In genomic region chr15:40471778-40472130, GRCh38 we compare ENCODE assay signal across 8 cellular contexts. TPM values are rescaled to one million over a fixed set of nuclear protein-coding genes. Genes with fewer than 3 reads are reported as not detected.
DNase-seq lines count a peak whose midpoint lies in the region; ATAC-seq and FAIRE-seq lines count a peak whose summit lies in the region.

No MANE protein-coding gene starts in this region.

- peaks cover 25% of the 10 kb centered on the region for H3K4me1 Mint-ChIP-seq in activated T-helper 2 cell treated with anti-CD3 and anti-CD28 coated beads, Interferon-gamma antibody, Interleukin-2, Interleukin-4, amounts not matched to agents 10 μg/mL and 5 μg/mL and 100 μg/mL, durations not matched to agents 14 hours and 24 hours and 36 hours (ENCODE audit: low read depth)

- intact Hi-C loops in activated T-helper 2 cell treated with anti-CD3 and anti-CD28 coated beads, Interferon-gamma antibody, Interleukin-2, Interleukin-4, amounts not matched to agents 10 μg/mL and 5 μg/mL and 100 μg/mL, durations not matched to agents 14 hours and 24 hours and 36 hours (cut with micrococcal nuclease): loop anchor here (5.0 kb wide), 1 partner anchor 36 kb away; no protein-coding TSS in a partner anchor
- intact Hi-C loops in left cardiac atrium (cut with DNase I): no loop called here
- intact Hi-C loops in sciatic nerve (cut with DNase I): no loop called here

- ATAC-seq in left cardiac atrium: peak; percentile 6 to 10
- peak; percentile 5 for ATAC-seq in sciatic nerve
- ATAC-seq in HG03469 (IDR thresholded peaks at IDR 0.05; ENCODE audit: unreplicated experiment): no peak

- peaks cover 4% of the 10 kb centered on the region for H3K27me3 Mint-ChIP-seq in activated T-helper 2 cell treated with anti-CD3 and anti-CD28 coated beads, Interferon-gamma antibody, Interleukin-2, Interleukin-4, amounts not matched to agents 10 μg/mL and 5 μg/mL and 100 μg/mL, durations not matched to agents 14 hours and 24 hours and 36 hours (ENCODE audit: low read depth)

- H3K27ac Mint-ChIP-seq in activated T-helper 2 cell treated with anti-CD3 and anti-CD28 coated beads, Interferon-gamma antibody, Interleukin-2, Interleukin-4, amounts not matched to agents 10 μg/mL and 5 μg/mL and 100 μg/mL, durations not matched to agents 14 hours and 24 hours and 36 hours: peak overlapping the region; percentile 68

- peak overlapping the region; percentile 86 for H3K4me3 Mint-ChIP-seq in activated T-helper 2 cell treated with anti-CD3 and anti-CD28 coated beads, Interferon-gamma antibody, Interleukin-2, Interleukin-4, amounts not matched to agents 10 μg/mL and 5 μg/mL and 100 μg/mL, durations not matched to agents 14 hours and 24 hours and 36 hours (ENCODE audit: low read depth)

- no peaks in the 10 kb centered on the region for H3K9me3 Mint-ChIP-seq in activated T-helper 2 cell treated with anti-CD3 and anti-CD28 coated beads, Interferon-gamma antibody, Interleukin-2, Interleukin-4, amounts not matched to agents 10 μg/mL and 5 μg/mL and 100 μg/mL, durations not matched to agents 14 hours and 24 hours and 36 hours

- H3K36me3 Mint-ChIP-seq in activated T-helper 2 cell treated with anti-CD3 and anti-CD28 coated beads, Interferon-gamma antibody, Interleukin-2, Interleukin-4, amounts not matched to agents 10 μg/mL and 5 μg/mL and 100 μg/mL, durations not matched to agents 14 hours and 24 hours and 36 hours (ENCODE audit: low read depth): peaks cover 3% of the 10 kb centered on the region

- peak; percentile 42 for FAIRE-seq in HTR-8/SVneo (lab: Jason Lieb, UNC)

- peak; percentile 35 for DNase-seq in activated T-cell treated with anti-CD3 and anti-CD28 coated beads, Interleukin-2, amount 50 U/mL, for 1 hour
- DNase-seq in activated T-cell treated with anti-CD3 and anti-CD28 coated beads for 4 hours (no peak), HTR-8/SVneo (ENCODE audit: insufficient read length, low spot score) (no peak), left cardiac atrium (peak; percentile 33), sciatic nerve (ENCODE audit: low spot score) (no peak), NCI-H2081 (lab: John Stamatoyannopoulos, UW) (no peak)
- no peak for DNase-seq in activated T-helper 2 cell treated with anti-CD3 and anti-CD28 coated beads, Interferon-gamma antibody, Interleukin-2, Interleukin-4, amounts not matched to agents 10 μg/mL and 5 μg/mL and 100 μg/mL, durations not matched to agents 14 hours and 24 hours and 36 hours (ENCODE audit: low spot score)

RNA-seq across cellular contexts. Expression of gene CHST14, which starts 1.0 kb away (rescaled TPM):
- 11.8 and 12.2 TPM in 2 replicates for total RNA-seq in activated T-helper 2 cell treated with anti-CD3 and anti-CD28 coated beads, Interferon-gamma antibody, Interleukin-2, Interleukin-4, amounts not matched to agents 10 μg/mL and 5 μg/mL and 100 μg/mL, durations not matched to agents 14 hours and 24 hours and 36 hours
- total RNA-seq in left cardiac atrium (10 to 100 TPM in 1 of 2 donors, 1 to 10 TPM in 1; 9.9 to 10.7 TPM), sciatic nerve (13.5 TPM)

RNA-seq across cellular contexts. Expression of gene BAHD1, which starts 31.0 kb away (rescaled TPM):
- total RNA-seq in activated T-helper 2 cell treated with anti-CD3 and anti-CD28 coated beads, Interferon-gamma antibody, Interleukin-2, Interleukin-4, amounts not matched to agents 10 μg/mL and 5 μg/mL and 100 μg/mL, durations not matched to agents 14 hours and 24 hours and 36 hours: 26.5 and 26.7 TPM in 2 replicates
- total RNA-seq in left cardiac atrium (10 to 100 TPM; 14.5 to 14.8 TPM), sciatic nerve (17.2 TPM)

Comparison
In these comparisons a context has a peak if more than half of its experiments do, and no peak if none do; other contexts are left out.
1. DNase-seq: peak in activated T-cell treated with anti-CD3 and anti-CD28 coated beads, Interleukin-2, amount 50 U/mL, for 1 hour (single experiment) and left cardiac atrium (single experiment); none in activated T-cell treated with anti-CD3 and anti-CD28 coated beads for 4 hours (single experiment), HTR-8/SVneo (single experiment), activated T-helper 2 cell treated with anti-CD3 and anti-CD28 coated beads, Interferon-gamma antibody, Interleukin-2, Interleukin-4, amounts not matched to agents 10 μg/mL and 5 μg/mL and 100 μg/mL, durations not matched to agents 14 hours and 24 hours and 36 hours (single experiment), sciatic nerve (single experiment) and NCI-H2081 (0 of 2).